ENCODE assay signal across 31 cellular contexts in genomic region chr10:29067628-29068027, GRCh38.
"Had no signal": no experiment of that assay in that cellular context is flagged by ENCODE, and none has a peak within 500 bp of the region (broad histone marks: within the 10 kb centered on the region; RNA-seq: fewer than 3 reads in every experiment).

No MANE protein-coding gene starts in this region.

- H3K27ac ChIP-seq: neural progenitor cell, ovary, parathyroid adenoma, psoas muscle, skin epidermis, spleen, suprapubic skin, testis, tibial nerve, upper lobe of right lung, uterus had no signal

- H3K4me3 Mint-ChIP-seq: naive thymus-derived CD4-positive, alpha-beta T cell; natural killer cell; nephron; stimulated activated memory B cell treated with anti-CD40 and anti-IgM and Interleukin-4, amounts not matched to agents 10 μg/mL and 1 μg/mL and 100 μg/mL, for 72 hours; stimulated activated naive CD8-positive, alpha-beta T cell treated with anti-CD3 and anti-CD28 coated beads, Interleukin-15, amount 100 ng/mL, for 72 hours; type B pancreatic cell had no signal

- H3K27me3 Mint-ChIP-seq: progenitor cell of endocrine pancreas; stimulated activated memory B cell treated with anti-CD40 and anti-IgM and Interleukin-4, amounts not matched to agents 10 μg/mL and 1 μg/mL and 100 μg/mL, for 72 hours; type B pancreatic cell had no signal

- H3K9me3 ChIP-seq: ovary, psoas muscle, spleen, suprapubic skin, testis, tibial nerve, upper lobe of right lung, uterus had no signal

- H3K36me3 ChIP-seq: neural progenitor cell, ovary, spleen, suprapubic skin, tibial nerve, upper lobe of right lung, uterus had no signal

- H3K4me1 Mint-ChIP-seq: naive thymus-derived CD4-positive, alpha-beta T cell; natural killer cell; stimulated activated memory B cell treated with anti-CD40 and anti-IgM and Interleukin-4, amounts not matched to agents 10 μg/mL and 1 μg/mL and 100 μg/mL, for 72 hours; stimulated activated naive CD8-positive, alpha-beta T cell treated with anti-CD3 and anti-CD28 coated beads, Interleukin-15, amount 100 ng/mL, for 72 hours had no signal

- ATAC-seq: naive thymus-derived CD4-positive, alpha-beta T cell; natural killer cell; psoas muscle; right cardiac atrium; sciatic nerve; stimulated activated memory B cell treated with anti-CD40 and anti-IgM and Interleukin-4, amounts not matched to agents 10 μg/mL and 1 μg/mL and 100 μg/mL, for 72 hours; stimulated activated naive CD8-positive, alpha-beta T cell treated with anti-CD3 and anti-CD28 coated beads, Interleukin-15, amount 100 ng/mL, for 72 hours; stimulated activated naive CD8-positive, alpha-beta T cell treated with anti-CD3 and anti-CD28 coated beads, Interleukin-15, Interleukin-2, amounts not matched to agents 100 U/mL and 50 U/mL, for 24 hours; upper lobe of right lung had no signal

- H3K4me1 ChIP-seq: parathyroid adenoma, psoas muscle, spleen, testis, tibial nerve, upper lobe of right lung, uterus had no signal

- H3K27me3 ChIP-seq: neural progenitor cell, ovary, testis, tibial nerve, upper lobe of right lung, uterus had no signal

- H3K4me3 ChIP-seq: neural progenitor cell, ovary, psoas muscle, skin epidermis, smooth muscle cell, spleen, suprapubic skin, testis, tibial nerve, upper lobe of right lung, uterus had no signal

- H3K9ac ChIP-seq: neural progenitor cell, parathyroid adenoma had no signal

- H3K36me3 Mint-ChIP-seq: naive thymus-derived CD4-positive, alpha-beta T cell; natural killer cell; neural progenitor cell; stimulated activated memory B cell treated with anti-CD40 and anti-IgM and Interleukin-4, amounts not matched to agents 10 μg/mL and 1 μg/mL and 100 μg/mL, for 72 hours; type B pancreatic cell had no signal

- DNase-seq: naive thymus-derived CD4-positive, alpha-beta T cell; natural killer cell; occipital lobe; ovary; posterior cingulate gyrus; psoas muscle; right cardiac atrium; spleen; stimulated activated CD4-positive, alpha-beta T cell treated with anti-CD3 and anti-CD28 coated beads, Interleukin-12 subunit alpha, Interleukin-12 subunit beta, amount 100 ng/mL, for 4 hours; stimulated activated CD4-positive, alpha-beta T cell treated with anti-CD3 and anti-CD28 coated beads, Interleukin-1b, Interleukin-23, amount 100 ng/mL, for 48 hours; stimulated activated CD4-positive, alpha-beta T cell treated with anti-CD3 and anti-CD28 coated beads, Interleukin-4, amount 100 ng/mL, for 1 hour; stimulated activated CD4-positive, alpha-beta T cell treated with anti-CD3 and anti-CD28 coated beads, Interleukin-4, amount 100 ng/mL, for 4 hours; stimulated activated CD8-positive, alpha-beta memory T cell treated with anti-CD3 and anti-CD28 coated beads, Interleukin-4, amount 100 ng/mL, for 48 hours; stimulated activated naive CD4-positive, alpha-beta T cell; stimulated activated naive CD8-positive, alpha-beta T cell treated with anti-CD3 and anti-CD28 coated beads, Interleukin-15, amount 100 ng/mL, for 72 hours; stimulated activated naive CD8-positive, alpha-beta T cell treated with anti-CD3 and anti-CD28 coated beads, Interleukin-15, Interleukin-2, amounts not matched to agents 100 U/mL and 50 U/mL, for 24 hours; substantia nigra; testis; upper lobe of right lung; uterus had no signal

- H3K79me2 ChIP-seq: parathyroid adenoma had no signal

- H3K9me3 Mint-ChIP-seq: natural killer cell; nephron; neural progenitor cell; stimulated activated memory B cell treated with anti-CD40 and anti-IgM and Interleukin-4, amounts not matched to agents 10 μg/mL and 1 μg/mL and 100 μg/mL, for 72 hours; stimulated activated naive CD8-positive, alpha-beta T cell treated with anti-CD3 and anti-CD28 coated beads, Interleukin-15, amount 100 ng/mL, for 72 hours; type B pancreatic cell had no signal

- H3K27ac Mint-ChIP-seq: naive thymus-derived CD4-positive, alpha-beta T cell; natural killer cell; nephron; stimulated activated memory B cell treated with anti-CD40 and anti-IgM and Interleukin-4, amounts not matched to agents 10 μg/mL and 1 μg/mL and 100 μg/mL, for 72 hours; stimulated activated naive CD8-positive, alpha-beta T cell treated with anti-CD3 and anti-CD28 coated beads, Interleukin-15, amount 100 ng/mL, for 72 hours; type B pancreatic cell had no signal

- H2AFZ ChIP-seq: neural progenitor cell, parathyroid adenoma had no signal
